Comparison of ENCODE assay signal across 29 cellular contexts in genomic region chr10:116673866-116674265, GRCh38. TPM values are rescaled to one million over a fixed set of nuclear protein-coding genes. Genes with fewer than 3 reads are reported as not detected.
"Had no signal": no experiment of that assay in that cellular context is flagged by ENCODE, and none has a peak within 500 bp of the region (broad histone marks: within the 10 kb centered on the region; RNA-seq: fewer than 3 reads in every experiment).

No MANE protein-coding gene starts in this region.

- H3K36me3 Mint-ChIP-seq: mesothelial cell of epicardium, naive B cell had no signal

- H3K4me3 Mint-ChIP-seq: mesothelial cell of epicardium, naive B cell had no signal

- H3K4me3 ChIP-seq: coronary artery, dorsolateral prefrontal cortex, esophagus squamous epithelium, gastrocnemius medialis, heart right ventricle, left lung, lower lobe of right lung, mucosa of descending colon had no signal

- DNase-seq: dermis blood vessel endothelial cell; effector CD4-positive, alpha-beta T cell; effector memory CD4-positive, alpha-beta T cell; erythroblast; esophagus squamous epithelium; foreskin melanocyte; gastrocnemius medialis; glutamatergic neuron; head of caudate nucleus; heart right ventricle; hippocampal formation; left cardiac atrium; left lung; left ventricle myocardium superior; lower lobe of right lung; mesenchymal stem cell; mucosa of descending colon; naive B cell had no signal

- ATAC-seq: esophagus mucosa, gastrocnemius medialis, heart right ventricle, left cardiac atrium, left lung, left ventricle myocardium superior, lower lobe of right lung, mucosa of descending colon had no signal

- H3K9me3 Mint-ChIP-seq: mesothelial cell of epicardium had no signal

- H3K9me3 ChIP-seq: esophagus squamous epithelium, gastrocnemius medialis, heart right ventricle, left lung, lower lobe of right lung, mucosa of descending colon had no signal

- H3K4me1 ChIP-seq: gastrocnemius medialis, heart right ventricle, left lung, lower lobe of right lung had no signal

- H3K36me3 ChIP-seq: gastrocnemius medialis, left lung, lower lobe of right lung had no signal

- H3K4me1 Mint-ChIP-seq: naive B cell had no signal

- H3K27ac ChIP-seq: coronary artery, epithelial cell of prostate, esophagus squamous epithelium, gastrocnemius medialis, heart right ventricle, left lung, lower lobe of right lung had no signal

- H3K27ac Mint-ChIP-seq: mesothelial cell of epicardium, naive B cell had no signal

RNA-seq across cellular contexts. Expression of gene PNLIPRP2, which starts 53.1 kb away (rescaled TPM):
- total RNA-seq: dermis blood vessel endothelial cell, dorsolateral prefrontal cortex, esophagus mucosa, esophagus squamous epithelium, fibroblast of lung, gastrocnemius medialis, glomerular endothelial cell, heart right ventricle, kidney epithelial cell, left cardiac atrium, left lung, left ventricle myocardium superior, lower lobe of right lung, lung microvascular endothelial cell, mesothelial cell of epicardium, myocyte had no signal
- polyA plus RNA-seq: fibroblast of lung, keratinocyte had no signal
